In genomic region chr9:21097817-21098216, GRCh38 we compare ENCODE assay signal across 32 cellular contexts. TPM values are rescaled to one million over a fixed set of nuclear protein-coding genes. Genes with fewer than 3 reads are reported as not detected.
DNase-seq lines count a peak whose midpoint lies in the region; ATAC-seq and TF ChIP-seq lines count a peak whose summit lies in the region.
"Had no signal": no experiment of that assay in that cellular context is flagged by ENCODE, and none has a peak within 500 bp of the region (broad histone marks: within the 10 kb centered on the region; RNA-seq: fewer than 3 reads in every experiment).

No MANE protein-coding gene starts in this region.

- H3K4me1 ChIP-seq in OCI-LY7 (ENCODE audit: insufficient read depth, low read length, poor library complexity, severe bottlenecking), result peaks cover 20% of the 10 kb centered on the region

- H2AFZ ChIP-seq in OCI-LY7 (ENCODE audit: low read length), result no peak overlapping the region
- H2AFZ ChIP-seq: GM23248 had no signal

- DNase-seq in natural killer cell treated with Interleukin-12 subunit alpha and Interleukin-12 subunit beta and Interleukin-15 and Interleukin-18, amount 100 ng/mL, for 72 hours (ENCODE audit: low spot score), result no peak
- DNase-seq in natural killer cell (no peak), Kasumi-1 (lab: John Stamatoyannopoulos, UW) (peak; percentile 27 to 42), OCI-LY7 (ENCODE audit: low spot score) (peak; percentile 7), GM19238 (ENCODE audit: insufficient read length, low spot score) (no peak)
- DNase-seq in stimulated activated effector memory CD8-positive, alpha-beta T cell treated with anti-CD3 and anti-CD28 coated beads, Interleukin-12 subunit alpha, Interleukin-12 subunit beta, amount 100 ng/mL, for 72 hours (ENCODE audit: low spot score in 2 of 2), result no peak
- DNase-seq: activated CD8-positive, alpha-beta T cell treated with anti-CD3 and anti-CD28 coated beads, Interleukin-2, amount 10 ng/mL, durations not matched to agents 7 days and 5 days; activated naive CD4-positive, alpha-beta T cell treated with anti-CD3 and anti-CD28 coated beads, Interleukin-2, amount 10 ng/mL, durations not matched to agents 7 days and 5 days; DMS153; GM23248; heart right ventricle; kidney glomerular epithelial cell; NCI-H1092; NCI-H187; NCI-H446 treated with DMSO at 0.1 percent for 48 hours; NCI-H774; occipital lobe; OCI-M1; psoas muscle; stimulated activated CD8-positive, alpha-beta memory T cell treated with anti-CD3 and anti-CD28 coated beads, Interleukin-4, amount 100 ng/mL, for 48 hours; T-helper 2 cell; thyroid gland; uterus had no signal

- no peak overlapping the region for H3K4me3 ChIP-seq in OCI-LY7 (ENCODE audit: low read depth, low read length, poor library complexity, severe bottlenecking)
- H3K4me3 ChIP-seq: A549, GM23248, heart right ventricle, psoas muscle, SK-N-MC, thyroid gland, uterus had no signal

- H3K4me3 Mint-ChIP-seq in natural killer cell treated with Interleukin-12 subunit alpha and Interleukin-12 subunit beta and Interleukin-15 and Interleukin-18, amount 100 ng/mL, for 72 hours, result no peak overlapping the region
- H3K4me3 Mint-ChIP-seq in natural killer cell, result no peak overlapping the region
- peak overlapping the region; percentile 58 for H3K4me3 Mint-ChIP-seq in stimulated activated effector memory CD8-positive, alpha-beta T cell treated with anti-CD3 and anti-CD28 coated beads, Interleukin-12 subunit alpha, Interleukin-12 subunit beta, amount 100 ng/mL, for 72 hours
- H3K4me3 Mint-ChIP-seq: mesothelial cell of epicardium had no signal

- no peaks in the 10 kb centered on the region for H3K9me3 Mint-ChIP-seq in natural killer cell treated with Interleukin-12 subunit alpha and Interleukin-12 subunit beta and Interleukin-15 and Interleukin-18, amount 100 ng/mL, for 72 hours
- H3K9me3 Mint-ChIP-seq in natural killer cell, result no peaks in the 10 kb centered on the region
- H3K9me3 Mint-ChIP-seq in stimulated activated effector memory CD8-positive, alpha-beta T cell treated with anti-CD3 and anti-CD28 coated beads, Interleukin-12 subunit alpha, Interleukin-12 subunit beta, amount 100 ng/mL, for 72 hours, result no peaks in the 10 kb centered on the region
- H3K9me3 Mint-ChIP-seq: activated naive CD4-positive, alpha-beta T cell treated with anti-CD3 and anti-CD28 coated beads, Interleukin-2, amount 10 ng/mL, durations not matched to agents 7 days and 5 days had no signal

- H3K27ac ChIP-seq in OCI-LY7 (ENCODE audit: low read depth, low read length, poor library complexity, severe bottlenecking), result no peak overlapping the region
- H3K27ac ChIP-seq: A549, GM23248, psoas muscle, SK-N-MC had no signal

- H3K9me2 ChIP-seq in OCI-LY7 (ENCODE audit: insufficient read depth, low read length), result no peaks in the 10 kb centered on the region

- H4K20me1 ChIP-seq in OCI-LY7 (ENCODE audit: insufficient read depth, low read length), result no peaks in the 10 kb centered on the region

- CTCF ChIA-PET in OCI-LY7 (lab: Charles Lee; ENCODE audit: unreplicated experiment), result interaction anchor here (1.4 kb wide), 1 partner anchor 13 kb away, joined by 3 read pairs; no protein-coding TSS in a partner anchor

- POLR2A ChIA-PET in OCI-LY7 (lab: Charles Lee), result interaction anchor here (1.0 to 1.7 kb wide), 3 partner anchors 13 to 33 kb away, joined by 4 to 8 read pairs (median 4); no protein-coding TSS in a partner anchor

- TF ChIP-seq CTCF in natural killer cell (IDR thresholded peaks at IDR 0.05) (no peak), OCI-LY7 (conservative IDR thresholded peaks at IDR 0.05; ENCODE audit: low read length) (no peak)

- BruUV-seq in OCI-LY7 (replicated peaks; lab: Mats Ljungman, UMichigan), result no TSS peak

- no peak for ATAC-seq in natural killer cell treated with Interleukin-12 subunit alpha and Interleukin-12 subunit beta and Interleukin-15 and Interleukin-18, amount 100 ng/mL, for 72 hours
- ATAC-seq in natural killer cell (no peak), HG03457 (IDR thresholded peaks at IDR 0.05; ENCODE audit: unreplicated experiment) (no peak), GM18858 (IDR thresholded peaks at IDR 0.05; ENCODE audit: unreplicated experiment) (no peak)
- ATAC-seq in stimulated activated effector memory CD8-positive, alpha-beta T cell treated with anti-CD3 and anti-CD28 coated beads, Interleukin-12 subunit alpha, Interleukin-12 subunit beta, amount 100 ng/mL, for 72 hours, result no peak
- ATAC-seq: A549; activated CD8-positive, alpha-beta T cell treated with anti-CD3 and anti-CD28 coated beads, Interleukin-2, amount 10 ng/mL, durations not matched to agents 7 days and 5 days; heart right ventricle; psoas muscle; sciatic nerve had no signal

- intact Hi-C loops in natural killer cell (cut with micrococcal nuclease) (loop anchor here (5.0 kb wide), 2 partner anchors 211 to 476 kb away; partner anchors contain the start of gene MLLT3), OCI-LY7 (cut with micrococcal nuclease; ENCODE audit: unreplicated experiment) (loop anchor here (5.0 kb wide), 2 partner anchors 116 to 476 kb away; partner anchors contain the start of gene MLLT3)

- no peaks in the 10 kb centered on the region for H3K9me3 ChIP-seq in OCI-LY7 (ENCODE audit: low read length)
- H3K9me3 ChIP-seq: A549, heart right ventricle, psoas muscle, thyroid gland, uterus had no signal

- no peaks in the 10 kb centered on the region for H3K36me3 Mint-ChIP-seq in natural killer cell treated with Interleukin-12 subunit alpha and Interleukin-12 subunit beta and Interleukin-15 and Interleukin-18, amount 100 ng/mL, for 72 hours
- H3K36me3 Mint-ChIP-seq in natural killer cell, result no peaks in the 10 kb centered on the region
- no peaks in the 10 kb centered on the region for H3K36me3 Mint-ChIP-seq in stimulated activated effector memory CD8-positive, alpha-beta T cell treated with anti-CD3 and anti-CD28 coated beads, Interleukin-12 subunit alpha, Interleukin-12 subunit beta, amount 100 ng/mL, for 72 hours
- H3K36me3 Mint-ChIP-seq: activated naive CD4-positive, alpha-beta T cell treated with anti-CD3 and anti-CD28 coated beads, Interleukin-2, amount 10 ng/mL, durations not matched to agents 7 days and 5 days; mesothelial cell of epicardium had no signal

- H3K4me1 Mint-ChIP-seq in natural killer cell treated with Interleukin-12 subunit alpha and Interleukin-12 subunit beta and Interleukin-15 and Interleukin-18, amount 100 ng/mL, for 72 hours (ENCODE audit: low read depth in 2 of 2), result peaks cover 23 to 27% of the 10 kb centered on the region in 2 donors
- H3K4me1 Mint-ChIP-seq in natural killer cell, result peaks cover 32 to 35% of the 10 kb centered on the region in 2 donors
- peaks cover 31% of the 10 kb centered on the region for H3K4me1 Mint-ChIP-seq in stimulated activated effector memory CD8-positive, alpha-beta T cell treated with anti-CD3 and anti-CD28 coated beads, Interleukin-12 subunit alpha, Interleukin-12 subunit beta, amount 100 ng/mL, for 72 hours

- H3K27me3 Mint-ChIP-seq in natural killer cell treated with Interleukin-12 subunit alpha and Interleukin-12 subunit beta and Interleukin-15 and Interleukin-18, amount 100 ng/mL, for 72 hours, result no peaks in the 10 kb centered on the region
- peaks cover 0 to 2% of the 10 kb centered on the region in 2 donors for H3K27me3 Mint-ChIP-seq in natural killer cell (ENCODE audit: low read depth in 2 of 2)

- H3K79me2 ChIP-seq in OCI-LY7 (ENCODE audit: insufficient read depth, low read depth, low read length), result no peaks in the 10 kb centered on the region

- no peak overlapping the region for H3K4me2 ChIP-seq in OCI-LY7 (ENCODE audit: low read length)
- H3K4me2 ChIP-seq: A549 had no signal

- H3K27ac Mint-ChIP-seq in natural killer cell treated with Interleukin-12 subunit alpha and Interleukin-12 subunit beta and Interleukin-15 and Interleukin-18, amount 100 ng/mL, for 72 hours, result peak overlapping the region; percentile 80 to 94
- H3K27ac Mint-ChIP-seq in natural killer cell, result peak overlapping the region in 1 of 2 donors; percentile 97
- H3K27ac Mint-ChIP-seq in stimulated activated effector memory CD8-positive, alpha-beta T cell treated with anti-CD3 and anti-CD28 coated beads, Interleukin-12 subunit alpha, Interleukin-12 subunit beta, amount 100 ng/mL, for 72 hours, result peak overlapping the region; percentile 85
- H3K27ac Mint-ChIP-seq: mesothelial cell of epicardium had no signal

- H3K36me3 ChIP-seq in OCI-LY7 (ENCODE audit: insufficient read depth, low read length), result no peaks in the 10 kb centered on the region
- H3K36me3 ChIP-seq: heart right ventricle, thyroid gland had no signal

RNA-seq across cellular contexts. Expression of gene IFNB1, which starts 20.1 kb away (rescaled TPM):
- total RNA-seq in natural killer cell treated with Interleukin-12 subunit alpha and Interleukin-12 subunit beta and Interleukin-15 and Interleukin-18, amount 100 ng/mL, for 72 hours, result not detected
- total RNA-seq in natural killer cell (not detected), OCI-LY7 (2022) (not detected in 2 replicates)
- not detected in 2 replicates for total RNA-seq in OCI-LY7 (2014; rRNA removed; shearing (Covaris generic))
- total RNA-seq: activated CD8-positive, alpha-beta T cell treated with anti-CD3 and anti-CD28 coated beads, Interleukin-2, amount 10 ng/mL, durations not matched to agents 7 days and 5 days; frontal cortex; G401; GM23248; heart right ventricle; lower leg skin; mesothelial cell of epicardium; occipital lobe; psoas muscle; sciatic nerve; thyroid gland; uterus had no signal

RNA-seq across cellular contexts. Expression of gene IFNW1, which starts 43.8 kb away (rescaled TPM):
- not detected for total RNA-seq in natural killer cell treated with Interleukin-12 subunit alpha and Interleukin-12 subunit beta and Interleukin-15 and Interleukin-18, amount 100 ng/mL, for 72 hours
- total RNA-seq in natural killer cell, result not detected
- total RNA-seq in OCI-LY7 (2014; rRNA removed; shearing (Covaris generic)), result not detected in 2 replicates
- total RNA-seq in OCI-LY7 (2022), result not detected in 2 replicates
- total RNA-seq: activated CD8-positive, alpha-beta T cell treated with anti-CD3 and anti-CD28 coated beads, Interleukin-2, amount 10 ng/mL, durations not matched to agents 7 days and 5 days; frontal cortex; G401; GM23248; heart right ventricle; lower leg skin; mesothelial cell of epicardium; occipital lobe; psoas muscle; sciatic nerve; thyroid gland; uterus had no signal

Comparison
In these comparisons a context has a peak if more than half of its experiments do, and no peak if none do; other contexts are left out.
1. DNase-seq: peak in Kasumi-1 (2 of 2) and OCI-LY7 (single experiment); none in natural killer cell treated with Interleukin-12 subunit alpha and Interleukin-12 subunit beta and Interleukin-15 and Interleukin-18, amount 100 ng/mL, for 72 hours (single experiment), natural killer cell (single experiment), stimulated activated effector memory CD8-positive, alpha-beta T cell treated with anti-CD3 and anti-CD28 coated beads, Interleukin-12 subunit alpha, Interleukin-12 subunit beta, amount 100 ng/mL, for 72 hours (0 of 2) and GM19238 (single experiment).